Comparison of ENCODE assay signal across 10 cellular contexts in genomic region chr12:59372971-59373370, GRCh38.
DNase-seq lines count a peak whose midpoint lies in the region; ATAC-seq and TF ChIP-seq lines count a peak whose summit lies in the region.
"Had no signal": no experiment of that assay in that cellular context is flagged by ENCODE, and none has a peak within 500 bp of the region (broad histone marks: within the 10 kb centered on the region; RNA-seq: fewer than 3 reads in every experiment).

No MANE protein-coding gene starts in this region.

- no peaks in the 10 kb centered on the region for H3K36me3 Mint-ChIP-seq in activated naive CD8-positive, alpha-beta T cell treated with anti-CD3 and anti-CD28 coated beads, Interleukin-2, amount 50 U/mL, for 24 hours (ENCODE audit: low read depth)
- H3K36me3 Mint-ChIP-seq in activated naive CD8-positive, alpha-beta T cell treated with anti-CD3 and anti-CD28 coated beads for 36 hours: no peaks in the 10 kb centered on the region
- no peaks in the 10 kb centered on the region for H3K36me3 Mint-ChIP-seq in stimulated activated naive B cell treated with anti-CD40 and anti-IgM and Interleukin-4, amounts not matched to agents 10 μg/mL and 1 μg/mL and 100 μg/mL, for 72 hours
- no peaks in the 10 kb centered on the region for H3K36me3 Mint-ChIP-seq in activated naive CD4-positive, alpha-beta T cell treated with anti-CD3 and anti-CD28 coated beads, Interleukin-2, amount 10 ng/mL, durations not matched to agents 7 days and 5 days

- CTCF ChIA-PET in activated naive CD4-positive, alpha-beta T cell treated with anti-CD3 and anti-CD28 coated beads, Interleukin-2, amount 10 ng/mL, durations not matched to agents 7 days and 5 days (lab: Charles Lee): no interaction called here

- H3K9me3 Mint-ChIP-seq in activated naive CD8-positive, alpha-beta T cell treated with anti-CD3 and anti-CD28 coated beads, Interleukin-2, amount 50 U/mL, for 24 hours: no peaks in the 10 kb centered on the region
- no peaks in the 10 kb centered on the region for H3K9me3 Mint-ChIP-seq in activated naive CD8-positive, alpha-beta T cell treated with anti-CD3 and anti-CD28 coated beads for 36 hours
- H3K9me3 Mint-ChIP-seq in stimulated activated naive B cell treated with anti-CD40 and anti-IgM and Interleukin-4, amounts not matched to agents 10 μg/mL and 1 μg/mL and 100 μg/mL, for 72 hours: no peaks in the 10 kb centered on the region
- H3K9me3 Mint-ChIP-seq in activated naive CD4-positive, alpha-beta T cell treated with anti-CD3 and anti-CD28 coated beads, Interleukin-2, amount 10 ng/mL, durations not matched to agents 7 days and 5 days: no peaks in the 10 kb centered on the region
- H3K9me3 Mint-ChIP-seq: effector memory CD8-positive, alpha-beta T cell; T-helper 2 cell treated with Interferon-gamma antibody and Interleukin-4, amounts not matched to agents 5 μg/mL and 100 μg/mL, for 36 hours had no signal

- no peak for TF ChIP-seq CTCF in NB4 (IDR thresholded peaks at IDR 0.05; ENCODE audit: low read depth, low read length)
- TF ChIP-seq CTCF in epithelial cell of proximal tubule (conservative IDR thresholded peaks at IDR 0.05; ENCODE audit: low read depth, low read length): peak; percentile 61

- peak; percentile 20 for ATAC-seq in activated naive CD8-positive, alpha-beta T cell treated with anti-CD3 and anti-CD28 coated beads, Interleukin-2, amount 50 U/mL, for 24 hours
- ATAC-seq in stimulated activated naive B cell treated with anti-CD40 and anti-IgM and Interleukin-4, amounts not matched to agents 10 μg/mL and 1 μg/mL and 100 μg/mL, for 72 hours (replicated peaks): peak; percentile 50 to 57
- no peak for ATAC-seq in esophagus mucosa
- ATAC-seq: effector memory CD8-positive, alpha-beta T cell had no signal

- no peak overlapping the region for H3K27ac Mint-ChIP-seq in activated naive CD8-positive, alpha-beta T cell treated with anti-CD3 and anti-CD28 coated beads, Interleukin-2, amount 50 U/mL, for 24 hours
- no peak overlapping the region for H3K27ac Mint-ChIP-seq in activated naive CD8-positive, alpha-beta T cell treated with anti-CD3 and anti-CD28 coated beads for 36 hours
- H3K27ac Mint-ChIP-seq in stimulated activated naive B cell treated with anti-CD40 and anti-IgM and Interleukin-4, amounts not matched to agents 10 μg/mL and 1 μg/mL and 100 μg/mL, for 72 hours: no peak overlapping the region
- H3K27ac Mint-ChIP-seq in activated naive CD4-positive, alpha-beta T cell treated with anti-CD3 and anti-CD28 coated beads, Interleukin-2, amount 10 ng/mL, durations not matched to agents 7 days and 5 days: no peak overlapping the region
- H3K27ac Mint-ChIP-seq: effector memory CD8-positive, alpha-beta T cell; T-helper 2 cell treated with Interferon-gamma antibody and Interleukin-4, amounts not matched to agents 5 μg/mL and 100 μg/mL, for 36 hours had no signal

- no peak for TF ChIP-seq POLR2A in NB4 (IDR thresholded peaks at IDR 0.05; ENCODE audit: extremely low read depth, insufficient read length)

- DNase-seq in activated naive CD8-positive, alpha-beta T cell treated with anti-CD3 and anti-CD28 coated beads, Interleukin-2, amount 50 U/mL, for 24 hours: no peak
- no peak for DNase-seq in activated naive CD8-positive, alpha-beta T cell treated with anti-CD3 and anti-CD28 coated beads for 36 hours
- DNase-seq in NB4 (ENCODE audit: low read depth): peak; percentile 18
- DNase-seq in epithelial cell of proximal tubule (ENCODE audit: low read depth): no peak
- no peak for DNase-seq in stimulated activated naive B cell treated with anti-CD40 and anti-IgM and Interleukin-4, amounts not matched to agents 10 μg/mL and 1 μg/mL and 100 μg/mL, for 72 hours
- no peak for DNase-seq in activated naive CD4-positive, alpha-beta T cell treated with anti-CD3 and anti-CD28 coated beads, Interleukin-2, amount 10 ng/mL, durations not matched to agents 7 days and 5 days
- no peak for DNase-seq in stimulated activated CD4-positive, alpha-beta T cell treated with anti-CD3 and anti-CD28 coated beads, Interleukin-15, amount 100 ng/mL, for 24 hours
- DNase-seq: effector memory CD8-positive, alpha-beta T cell had no signal

- H3K27me3 Mint-ChIP-seq in activated naive CD8-positive, alpha-beta T cell treated with anti-CD3 and anti-CD28 coated beads, Interleukin-2, amount 50 U/mL, for 24 hours: no peaks in the 10 kb centered on the region
- peaks cover 9% of the 10 kb centered on the region for H3K27me3 Mint-ChIP-seq in activated naive CD8-positive, alpha-beta T cell treated with anti-CD3 and anti-CD28 coated beads for 36 hours
- H3K27me3 Mint-ChIP-seq in stimulated activated naive B cell treated with anti-CD40 and anti-IgM and Interleukin-4, amounts not matched to agents 10 μg/mL and 1 μg/mL and 100 μg/mL, for 72 hours: peaks cover 0 to 4% of the 10 kb centered on the region in 2 donors
- H3K27me3 Mint-ChIP-seq in activated naive CD4-positive, alpha-beta T cell treated with anti-CD3 and anti-CD28 coated beads, Interleukin-2, amount 10 ng/mL, durations not matched to agents 7 days and 5 days: no peaks in the 10 kb centered on the region

- H3K4me1 Mint-ChIP-seq in activated naive CD8-positive, alpha-beta T cell treated with anti-CD3 and anti-CD28 coated beads, Interleukin-2, amount 50 U/mL, for 24 hours: no peaks in the 10 kb centered on the region
- H3K4me1 Mint-ChIP-seq in activated naive CD8-positive, alpha-beta T cell treated with anti-CD3 and anti-CD28 coated beads for 36 hours: no peaks in the 10 kb centered on the region
- no peaks in the 10 kb centered on the region for H3K4me1 Mint-ChIP-seq in stimulated activated naive B cell treated with anti-CD40 and anti-IgM and Interleukin-4, amounts not matched to agents 10 μg/mL and 1 μg/mL and 100 μg/mL, for 72 hours
- H3K4me1 Mint-ChIP-seq in activated naive CD4-positive, alpha-beta T cell treated with anti-CD3 and anti-CD28 coated beads, Interleukin-2, amount 10 ng/mL, durations not matched to agents 7 days and 5 days: no peaks in the 10 kb centered on the region

- H3K4me3 Mint-ChIP-seq in activated naive CD8-positive, alpha-beta T cell treated with anti-CD3 and anti-CD28 coated beads, Interleukin-2, amount 50 U/mL, for 24 hours: no peak overlapping the region
- H3K4me3 Mint-ChIP-seq in activated naive CD8-positive, alpha-beta T cell treated with anti-CD3 and anti-CD28 coated beads for 36 hours: no peak overlapping the region
- H3K4me3 Mint-ChIP-seq in stimulated activated naive B cell treated with anti-CD40 and anti-IgM and Interleukin-4, amounts not matched to agents 10 μg/mL and 1 μg/mL and 100 μg/mL, for 72 hours: no peak overlapping the region
- no peak overlapping the region for H3K4me3 Mint-ChIP-seq in activated naive CD4-positive, alpha-beta T cell treated with anti-CD3 and anti-CD28 coated beads, Interleukin-2, amount 10 ng/mL, durations not matched to agents 7 days and 5 days
- H3K4me3 Mint-ChIP-seq: effector memory CD8-positive, alpha-beta T cell; T-helper 2 cell treated with Interferon-gamma antibody and Interleukin-4, amounts not matched to agents 5 μg/mL and 100 μg/mL, for 36 hours had no signal

- H3K4me3 ChIP-seq in NB4 (ENCODE audit: low read depth, low read length): no peak overlapping the region
- H3K4me3 ChIP-seq in epithelial cell of proximal tubule (ENCODE audit: low read depth, low read length): no peak overlapping the region
